Comparison of ENCODE assay signal across 25 cellular contexts in the genomic region with DNA sequence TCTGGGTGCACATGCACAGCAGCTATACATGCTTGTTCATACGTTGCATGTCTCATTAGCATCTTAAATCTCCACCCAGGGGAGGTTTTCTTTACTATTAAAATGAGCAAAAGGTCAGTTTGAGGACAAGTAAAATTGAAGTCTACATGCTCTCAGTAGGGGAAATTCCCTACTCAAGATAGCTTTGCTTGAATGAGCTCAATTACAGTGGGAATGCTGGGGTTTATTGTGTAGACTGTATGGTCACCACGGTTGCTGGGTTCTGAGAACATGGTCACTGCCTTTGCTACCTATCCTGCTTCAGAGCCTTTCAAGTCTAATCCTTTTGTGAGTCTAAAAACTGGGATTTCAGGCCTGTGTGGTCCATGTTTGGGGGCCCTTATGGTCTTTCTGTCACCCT.
"Had no signal": no experiment of that assay in that cellular context is flagged by ENCODE, and none has a peak within 500 bp of the region (broad histone marks: within the 10 kb centered on the region; RNA-seq: fewer than 3 reads in every experiment).

No MANE protein-coding gene starts in this region.

- FAIRE-seq: astrocyte, islet of Langerhans, small intestine had no signal

- H3K4me3 ChIP-seq: breast epithelium, colonic mucosa, esophagus squamous epithelium, gastrocnemius medialis, heart left ventricle, lower lobe of right lung, mucosa of descending colon, right lobe of liver, upper lobe of right lung had no signal

- ATAC-seq: activated CD4-positive, alpha-beta T cell treated with anti-CD3 and anti-CD28 coated beads for 36 hours; activated naive CD4-positive, alpha-beta T cell treated with anti-CD3 and anti-CD28 coated beads, Interleukin-2, amount 50 U/mL, for 72 hours; activated T-helper 17 cell treated with anti-CD3 and anti-CD28 coated beads, Interleukin-2, amount 50 U/mL, for 72 hours; gastrocnemius medialis; heart left ventricle; left lobe of liver; lower lobe of right lung; mucosa of descending colon; right lobe of liver; upper lobe of right lung had no signal

- DNase-seq: activated B cell treated with CpG ODN at 0.5 μM for 24 hours; activated CD4-positive, alpha-beta T cell treated with anti-CD3 and anti-CD28 coated beads for 36 hours; activated CD4-positive, alpha-beta T cell treated with anti-CD3 and anti-CD28 coated beads, Interleukin-2, amount 50 U/mL, for 4 hours; activated CD8-positive, alpha-beta memory T cell treated with anti-CD3 and anti-CD28 coated beads for 24 hours; activated CD8-positive, alpha-beta memory T cell treated with anti-CD3 and anti-CD28 coated beads, Interleukin-2, amount 50 U/mL, for 4 hours; activated T-cell treated with anti-CD3 and anti-CD28 coated beads, Interleukin-2, amount 50 U/mL, for 24 hours; colonic mucosa; esophagus squamous epithelium; gastrocnemius medialis; heart left ventricle; lower lobe of right lung; mesendoderm; mucosa of descending colon; occipital lobe; right lobe of liver; small intestine; stimulated activated naive CD4-positive, alpha-beta T cell treated with Interleukin-2 at 50 U/mL for 16 hours; T1000; upper lobe of right lung had no signal

- H3K27me3 ChIP-seq: breast epithelium, colonic mucosa, esophagus squamous epithelium, gastrocnemius medialis, heart left ventricle, right lobe of liver, upper lobe of right lung had no signal

- H3K27ac ChIP-seq: breast epithelium, colonic mucosa, esophagus squamous epithelium, gastrocnemius medialis, heart left ventricle, lower lobe of right lung, right lobe of liver, upper lobe of right lung had no signal
